In the genomic region with DNA sequence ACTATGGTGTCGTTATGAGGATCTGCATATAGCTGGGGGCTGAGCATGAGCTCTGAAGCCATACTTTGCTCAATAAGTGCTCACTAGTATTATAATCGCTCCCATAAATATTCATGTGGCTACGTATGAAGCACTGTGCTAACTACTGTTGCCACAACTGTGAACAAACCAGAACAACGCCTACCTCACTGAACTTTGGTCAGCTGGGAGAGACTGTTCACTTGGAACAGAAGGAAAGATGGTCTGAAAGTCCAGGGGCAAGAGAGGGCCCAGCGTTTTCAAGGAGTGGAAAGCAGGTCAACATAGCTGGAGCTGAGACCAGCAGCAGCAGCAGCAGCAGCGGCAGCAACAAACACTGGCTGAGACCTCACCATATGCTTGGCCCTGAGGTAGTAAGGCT, we compare ENCODE assay signal across 2 cellular contexts.
TF ChIP-seq lines count a peak whose summit lies in the region.

No MANE protein-coding gene starts in this region.

TF ChIP-seq in liver, 16 proteins besides CTCF, POLR2A, EP300 and RAD21 (continued from another document):
- TF ChIP-seq, protein P1, sequence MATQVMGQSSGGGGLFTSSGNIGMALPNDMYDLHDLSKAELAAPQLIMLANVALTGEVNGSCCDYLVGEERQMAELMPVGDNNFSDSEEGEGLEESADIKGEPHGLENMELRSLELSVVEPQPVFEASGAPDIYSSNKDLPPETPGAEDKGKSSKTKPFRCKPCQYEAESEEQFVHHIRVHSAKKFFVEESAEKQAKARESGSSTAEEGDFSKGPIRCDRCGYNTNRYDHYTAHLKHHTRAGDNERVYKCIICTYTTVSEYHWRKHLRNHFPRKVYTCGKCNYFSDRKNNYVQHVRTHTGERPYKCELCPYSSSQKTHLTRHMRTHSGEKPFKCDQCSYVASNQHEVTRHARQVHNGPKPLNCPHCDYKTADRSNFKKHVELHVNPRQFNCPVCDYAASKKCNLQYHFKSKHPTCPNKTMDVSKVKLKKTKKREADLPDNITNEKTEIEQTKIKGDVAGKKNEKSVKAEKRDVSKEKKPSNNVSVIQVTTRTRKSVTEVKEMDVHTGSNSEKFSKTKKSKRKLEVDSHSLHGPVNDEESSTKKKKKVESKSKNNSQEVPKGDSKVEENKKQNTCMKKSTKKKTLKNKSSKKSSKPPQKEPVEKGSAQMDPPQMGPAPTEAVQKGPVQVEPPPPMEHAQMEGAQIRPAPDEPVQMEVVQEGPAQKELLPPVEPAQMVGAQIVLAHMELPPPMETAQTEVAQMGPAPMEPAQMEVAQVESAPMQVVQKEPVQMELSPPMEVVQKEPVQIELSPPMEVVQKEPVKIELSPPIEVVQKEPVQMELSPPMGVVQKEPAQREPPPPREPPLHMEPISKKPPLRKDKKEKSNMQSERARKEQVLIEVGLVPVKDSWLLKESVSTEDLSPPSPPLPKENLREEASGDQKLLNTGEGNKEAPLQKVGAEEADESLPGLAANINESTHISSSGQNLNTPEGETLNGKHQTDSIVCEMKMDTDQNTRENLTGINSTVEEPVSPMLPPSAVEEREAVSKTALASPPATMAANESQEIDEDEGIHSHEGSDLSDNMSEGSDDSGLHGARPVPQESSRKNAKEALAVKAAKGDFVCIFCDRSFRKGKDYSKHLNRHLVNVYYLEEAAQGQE (IDR thresholded peaks at IDR 0.05): no peak

TF ChIP-seq in GM23338, 12 proteins besides CTCF, POLR2A, EP300 and RAD21 (continued from another document):
- TF ChIP-seq, protein P2, sequence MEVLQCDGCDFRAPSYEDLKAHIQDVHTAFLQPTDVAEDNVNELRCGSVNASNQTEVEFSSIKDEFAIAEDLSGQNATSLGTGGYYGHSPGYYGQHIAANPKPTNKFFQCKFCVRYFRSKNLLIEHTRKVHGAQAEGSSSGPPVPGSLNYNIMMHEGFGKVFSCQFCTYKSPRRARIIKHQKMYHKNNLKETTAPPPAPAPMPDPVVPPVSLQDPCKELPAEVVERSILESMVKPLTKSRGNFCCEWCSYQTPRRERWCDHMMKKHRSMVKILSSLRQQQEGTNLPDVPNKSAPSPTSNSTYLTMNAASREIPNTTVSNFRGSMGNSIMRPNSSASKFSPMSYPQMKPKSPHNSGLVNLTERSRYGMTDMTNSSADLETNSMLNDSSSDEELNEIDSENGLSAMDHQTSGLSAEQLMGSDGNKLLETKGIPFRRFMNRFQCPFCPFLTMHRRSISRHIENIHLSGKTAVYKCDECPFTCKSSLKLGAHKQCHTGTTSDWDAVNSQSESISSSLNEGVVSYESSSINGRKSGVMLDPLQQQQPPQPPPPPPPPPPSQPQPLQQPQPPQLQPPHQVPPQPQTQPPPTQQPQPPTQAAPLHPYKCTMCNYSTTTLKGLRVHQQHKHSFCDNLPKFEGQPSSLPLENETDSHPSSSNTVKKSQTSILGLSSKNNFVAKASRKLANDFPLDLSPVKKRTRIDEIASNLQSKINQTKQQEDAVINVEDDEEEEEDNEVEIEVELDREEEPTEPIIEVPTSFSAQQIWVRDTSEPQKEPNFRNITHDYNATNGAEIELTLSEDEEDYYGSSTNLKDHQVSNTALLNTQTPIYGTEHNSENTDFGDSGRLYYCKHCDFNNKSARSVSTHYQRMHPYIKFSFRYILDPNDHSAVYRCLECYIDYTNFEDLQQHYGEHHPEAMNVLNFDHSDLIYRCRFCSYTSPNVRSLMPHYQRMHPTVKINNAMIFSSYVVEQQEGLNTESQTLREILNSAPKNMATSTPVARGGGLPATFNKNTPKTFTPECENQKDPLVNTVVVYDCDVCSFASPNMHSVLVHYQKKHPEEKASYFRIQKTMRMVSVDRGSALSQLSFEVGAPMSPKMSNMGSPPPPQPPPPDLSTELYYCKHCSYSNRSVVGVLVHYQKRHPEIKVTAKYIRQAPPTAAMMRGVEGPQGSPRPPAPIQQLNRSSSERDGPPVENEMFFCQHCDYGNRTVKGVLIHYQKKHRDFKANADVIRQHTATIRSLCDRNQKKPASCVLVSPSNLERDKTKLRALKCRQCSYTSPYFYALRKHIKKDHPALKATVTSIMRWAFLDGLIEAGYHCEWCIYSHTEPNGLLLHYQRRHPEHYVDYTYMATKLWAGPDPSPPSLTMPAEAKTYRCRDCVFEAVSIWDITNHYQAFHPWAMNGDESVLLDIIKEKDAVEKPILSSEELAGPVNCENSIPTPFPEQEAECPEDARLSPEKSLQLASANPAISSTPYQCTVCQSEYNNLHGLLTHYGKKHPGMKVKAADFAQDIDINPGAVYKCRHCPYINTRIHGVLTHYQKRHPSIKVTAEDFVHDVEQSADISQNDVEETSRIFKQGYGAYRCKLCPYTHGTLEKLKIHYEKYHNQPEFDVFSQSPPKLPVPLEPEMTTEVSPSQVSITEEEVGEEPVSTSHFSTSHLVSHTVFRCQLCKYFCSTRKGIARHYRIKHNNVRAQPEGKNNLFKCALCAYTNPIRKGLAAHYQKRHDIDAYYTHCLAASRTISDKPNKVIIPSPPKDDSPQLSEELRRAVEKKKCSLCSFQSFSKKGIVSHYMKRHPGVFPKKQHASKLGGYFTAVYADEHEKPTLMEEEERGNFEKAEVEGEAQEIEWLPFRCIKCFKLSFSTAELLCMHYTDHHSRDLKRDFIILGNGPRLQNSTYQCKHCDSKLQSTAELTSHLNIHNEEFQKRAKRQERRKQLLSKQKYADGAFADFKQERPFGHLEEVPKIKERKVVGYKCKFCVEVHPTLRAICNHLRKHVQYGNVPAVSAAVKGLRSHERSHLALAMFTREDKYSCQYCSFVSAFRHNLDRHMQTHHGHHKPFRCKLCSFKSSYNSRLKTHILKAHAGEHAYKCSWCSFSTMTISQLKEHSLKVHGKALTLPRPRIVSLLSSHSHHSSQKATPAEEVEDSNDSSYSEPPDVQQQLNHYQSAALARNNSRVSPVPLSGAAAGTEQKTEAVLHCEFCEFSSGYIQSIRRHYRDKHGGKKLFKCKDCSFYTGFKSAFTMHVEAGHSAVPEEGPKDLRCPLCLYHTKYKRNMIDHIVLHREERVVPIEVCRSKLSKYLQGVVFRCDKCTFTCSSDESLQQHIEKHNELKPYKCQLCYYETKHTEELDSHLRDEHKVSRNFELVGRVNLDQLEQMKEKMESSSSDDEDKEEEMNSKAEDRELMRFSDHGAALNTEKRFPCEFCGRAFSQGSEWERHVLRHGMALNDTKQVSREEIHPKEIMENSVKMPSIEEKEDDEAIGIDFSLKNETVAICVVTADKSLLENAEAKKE (CRISPR knock-in tag; IDR thresholded peaks at IDR 0.05): no peak
- no peak for TF ChIP-seq CREB1 (CRISPR knock-in tag; IDR thresholded peaks at IDR 0.05; ENCODE audit: low read depth)
- TF ChIP-seq, protein P3, sequence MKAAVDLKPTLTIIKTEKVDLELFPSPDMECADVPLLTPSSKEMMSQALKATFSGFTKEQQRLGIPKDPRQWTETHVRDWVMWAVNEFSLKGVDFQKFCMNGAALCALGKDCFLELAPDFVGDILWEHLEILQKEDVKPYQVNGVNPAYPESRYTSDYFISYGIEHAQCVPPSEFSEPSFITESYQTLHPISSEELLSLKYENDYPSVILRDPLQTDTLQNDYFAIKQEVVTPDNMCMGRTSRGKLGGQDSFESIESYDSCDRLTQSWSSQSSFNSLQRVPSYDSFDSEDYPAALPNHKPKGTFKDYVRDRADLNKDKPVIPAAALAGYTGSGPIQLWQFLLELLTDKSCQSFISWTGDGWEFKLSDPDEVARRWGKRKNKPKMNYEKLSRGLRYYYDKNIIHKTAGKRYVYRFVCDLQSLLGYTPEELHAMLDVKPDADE (IDR thresholded peaks at IDR 0.05): no peak
- TF ChIP-seq STAT1 (IDR thresholded peaks at IDR 0.05; ENCODE audit: unreplicated experiment): no peak
